ENCODE assay signal across 21 cellular contexts in genomic region chr9:128580731-128581130, GRCh38.
"Had no signal": no experiment of that assay in that cellular context is flagged by ENCODE, and none has a peak within 500 bp of the region (broad histone marks: within the 10 kb centered on the region; RNA-seq: fewer than 3 reads in every experiment).

No MANE protein-coding gene starts in this region.

- H3K4me3 ChIP-seq: MG63, SJCRH30 had no signal

- H3K27ac ChIP-seq: SJCRH30 had no signal

- H3K27me3 ChIP-seq: MG63, SJCRH30 had no signal

- ATAC-seq: HepG2, SK-N-SH treated with all-trans-retinoic acid at 6 μM for 48 hours had no signal

- FAIRE-seq: HepG2 had no signal

- H3K4me1 ChIP-seq: SJCRH30 had no signal

- DNase-seq: IMR-90, Karpas-422, KG1, MG63, NCI-H1092 treated with DMSO at 0.1 percent for 48 hours, NCI-H1436, NCI-H187, NCI-H2029, NCI-H2081 treated with DMSO at 0.1 percent for 48 hours, NCI-H2171, NCI-H226, NCI-H446, NCI-H510A, NCI-H524 treated with DMSO at 0.1 percent for 48 hours, NCI-H69, NCI-H774, RPMI8226, SHP77 treated with DMSO at 0.1 percent for 48 hours, SJCRH30 had no signal

- H3K9me3 ChIP-seq: MG63, SJCRH30 had no signal
